9 cellular contexts compared by ENCODE assay signal in genomic region chr13:90700340-90700739, GRCh38.
"Had no signal": no experiment of that assay in that cellular context is flagged by ENCODE, and none has a peak within 500 bp of the region (broad histone marks: within the 10 kb centered on the region; RNA-seq: fewer than 3 reads in every experiment).

No MANE protein-coding gene starts in this region.

- H3K4me1 Mint-ChIP-seq: GM23338, IgD-negative memory B cell had no signal

- H3K27ac Mint-ChIP-seq: GM23338, HFFc6, IgD-negative memory B cell had no signal

- H3K9me3 ChIP-seq: HAP-1 had no signal

- H3K4me1 ChIP-seq: HAP-1 had no signal

- FAIRE-seq: HepG2, HTR-8/SVneo had no signal

- H3K4me3 Mint-ChIP-seq: GM23338, HFFc6 had no signal

- H3K9me3 Mint-ChIP-seq: GM23338, HFFc6 had no signal

- ATAC-seq: GM23338, HCT116, HepG2 had no signal

- H3K4me3 ChIP-seq: GM23338, HAP-1 had no signal

- H3K36me3 Mint-ChIP-seq: IgD-negative memory B cell had no signal

- DNase-seq: H7, HFFc6, KG1 had no signal

- H3K27me3 Mint-ChIP-seq: IgD-negative memory B cell had no signal

- H3K36me3 ChIP-seq: HAP-1 had no signal

- H2AFZ ChIP-seq: GM23338 had no signal

- H3K4me2 ChIP-seq: GM23338 had no signal
